ENCODE assay signal across 1 cellular context in the genomic region with DNA sequence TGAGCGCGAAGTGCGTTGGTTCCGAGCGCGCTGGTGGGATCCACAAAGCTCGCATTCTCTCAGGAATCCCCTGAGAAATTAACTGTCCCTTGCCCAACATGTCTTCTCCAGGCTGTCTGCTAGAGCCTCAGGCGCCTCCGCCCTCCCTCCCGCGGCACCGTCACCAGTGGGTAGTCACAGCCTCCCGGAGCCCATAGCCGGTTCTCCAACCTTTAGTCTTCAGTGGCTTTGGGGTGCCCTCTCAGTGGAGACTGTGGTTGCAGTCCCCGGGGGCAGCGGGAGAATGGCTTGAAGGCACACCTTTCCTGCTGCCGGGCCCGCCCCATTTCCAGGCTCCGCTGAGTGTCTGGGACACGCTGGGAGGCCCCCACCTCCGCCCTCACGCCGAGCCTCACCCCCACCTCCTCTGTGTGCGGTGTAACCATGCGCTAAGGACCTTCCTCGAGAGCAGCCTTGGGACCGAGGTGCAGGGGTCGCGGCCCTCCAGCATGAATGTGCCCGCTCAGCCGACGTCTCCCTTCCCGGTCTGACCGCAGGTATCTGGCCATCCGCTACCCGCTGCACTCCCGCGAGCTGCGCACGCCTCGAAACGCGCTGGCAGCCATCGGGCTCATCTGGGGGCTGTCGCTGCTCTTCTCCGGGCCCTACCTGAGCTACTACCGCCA.
TF ChIP-seq lines count a peak whose summit lies in the region.

No MANE protein-coding gene starts in this region.

TF ChIP-seq in IMR-90, 13 proteins besides CTCF, POLR2A, EP300 and RAD21 (continued from another document):
- TF ChIP-seq, protein P1, sequence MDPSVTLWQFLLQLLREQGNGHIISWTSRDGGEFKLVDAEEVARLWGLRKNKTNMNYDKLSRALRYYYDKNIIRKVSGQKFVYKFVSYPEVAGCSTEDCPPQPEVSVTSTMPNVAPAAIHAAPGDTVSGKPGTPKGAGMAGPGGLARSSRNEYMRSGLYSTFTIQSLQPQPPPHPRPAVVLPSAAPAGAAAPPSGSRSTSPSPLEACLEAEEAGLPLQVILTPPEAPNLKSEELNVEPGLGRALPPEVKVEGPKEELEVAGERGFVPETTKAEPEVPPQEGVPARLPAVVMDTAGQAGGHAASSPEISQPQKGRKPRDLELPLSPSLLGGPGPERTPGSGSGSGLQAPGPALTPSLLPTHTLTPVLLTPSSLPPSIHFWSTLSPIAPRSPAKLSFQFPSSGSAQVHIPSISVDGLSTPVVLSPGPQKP (IDR thresholded peaks at IDR 0.05; ENCODE audit: borderline replicate concordance, low read depth, low read length) = no peak
